In the genomic region with DNA sequence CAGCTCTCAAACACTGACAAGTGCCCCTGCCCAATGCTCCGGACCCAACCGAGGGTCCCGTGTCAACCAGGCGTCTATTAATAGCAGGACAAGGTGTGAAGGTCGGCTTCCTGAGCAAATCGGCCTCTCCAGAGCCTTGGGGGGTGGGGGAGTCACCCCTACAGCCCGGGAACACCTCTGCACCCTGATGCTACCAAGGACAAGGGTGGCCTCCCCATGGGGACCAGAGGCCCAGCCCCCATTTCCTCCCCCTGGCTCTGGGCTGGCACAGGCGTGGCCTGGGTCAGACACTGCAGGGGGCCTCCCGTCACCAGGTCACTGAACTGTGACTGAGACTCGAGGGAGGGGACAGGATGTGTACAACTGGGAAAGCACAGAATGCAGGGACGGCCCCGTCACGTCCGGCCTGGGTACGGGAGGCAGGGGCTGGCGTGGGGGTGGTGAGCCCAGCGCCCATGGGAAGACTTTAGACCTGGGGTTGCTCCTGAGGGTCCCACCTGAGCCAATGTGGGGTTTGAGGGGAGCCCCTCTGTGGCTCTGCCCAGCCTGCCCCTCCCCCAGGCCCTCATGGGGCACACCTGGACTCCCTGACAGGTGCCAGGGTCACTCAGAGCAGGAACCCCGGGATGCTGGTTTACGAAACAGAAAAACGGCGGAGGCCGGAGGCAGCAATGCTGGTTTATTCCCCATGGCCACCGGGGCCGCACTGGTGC, we compare ENCODE assay signal across 6 cellular contexts. TPM values are rescaled to one million over a fixed set of nuclear protein-coding genes. Genes with fewer than 3 reads are reported as not detected.
DNase-seq lines count a peak whose midpoint lies in the region; ATAC-seq lines count a peak whose summit lies in the region.

No MANE protein-coding gene starts in this region.

- ATAC-seq in HG02678 (IDR thresholded peaks at IDR 0.05; ENCODE audit: unreplicated experiment): peak; percentile 72
- ATAC-seq in esophagus mucosa: peak; percentile 65

- peak; percentile 60 for DNase-seq in DMS53 treated with DMSO at 0.1 percent for 48 hours (lab: John Stamatoyannopoulos, UW; ENCODE audit: unreplicated experiment)
- peak; percentile 66 for DNase-seq in T-helper 22 cell (ENCODE audit: low read depth)
- peak; percentile 64 for DNase-seq in stimulated activated CD4-positive, alpha-beta T cell treated with anti-CD3 and anti-CD28 coated beads, Interleukin-12 subunit alpha, Interleukin-12 subunit beta, amount 100 ng/mL, for 4 hours
- no peak for DNase-seq in hypothalamus (lab: John Stamatoyannopoulos, UW)

RNA-seq across cellular contexts. Expression of a gene that starts 0.6 kb away (rescaled TPM):
- 66.3 TPM for total RNA-seq in esophagus mucosa

RNA-seq across cellular contexts. Expression of a gene that starts 11.5 kb away (rescaled TPM):
- total RNA-seq in esophagus mucosa: 154 TPM

RNA-seq across cellular contexts. Expression of a gene that starts 13.1 kb away (rescaled TPM):
- total RNA-seq in esophagus mucosa: not detected

RNA-seq across cellular contexts. Expression of a gene that starts 34.9 kb away (rescaled TPM):
- total RNA-seq in esophagus mucosa: 0.28 TPM

RNA-seq across cellular contexts. Expression of a gene that starts 54.8 kb away (rescaled TPM):
- total RNA-seq in esophagus mucosa: 4.7 TPM

Comparison
In these comparisons a context has a peak if more than half of its experiments do, and no peak if none do; other contexts are left out.
1. DNase-seq: peak in DMS53 treated with DMSO at 0.1 percent for 48 hours (single experiment), T-helper 22 cell (single experiment) and stimulated activated CD4-positive, alpha-beta T cell treated with anti-CD3 and anti-CD28 coated beads, Interleukin-12 subunit alpha, Interleukin-12 subunit beta, amount 100 ng/mL, for 4 hours (single experiment); none in hypothalamus (0 of 51).